12 cellular contexts compared by ENCODE assay signal in genomic region chr14:101075025-101075800, GRCh38.
DNase-seq lines count a peak whose midpoint lies in the region; ATAC-seq and TF ChIP-seq lines count a peak whose summit lies in the region.
"Had no signal": no experiment of that assay in that cellular context is flagged by ENCODE, and none has a peak within 500 bp of the region (broad histone marks: within the 10 kb centered on the region; RNA-seq: fewer than 3 reads in every experiment).

No MANE protein-coding gene starts in this region.

- H3K4me3 Mint-ChIP-seq in activated naive CD4-positive, alpha-beta T cell treated with anti-CD3 and anti-CD28 coated beads, Interleukin-2, amount 10 ng/mL, durations not matched to agents 7 days and 5 days, result no peak overlapping the region
- H3K4me3 Mint-ChIP-seq in activated B cell treated with CpG ODN at 0.5 μM for 24 hours, result no peak overlapping the region
- no peak overlapping the region for H3K4me3 Mint-ChIP-seq in stimulated activated memory B cell treated with anti-CD40 and anti-IgM and Interleukin-4, amounts not matched to agents 10 μg/mL and 1 μg/mL and 100 μg/mL, for 72 hours
- H3K4me3 Mint-ChIP-seq in activated T-cell treated with anti-CD3 and anti-CD28 coated beads, Interleukin-2, amount 50 U/mL, for 24 hours, result no peak overlapping the region
- H3K4me3 Mint-ChIP-seq: activated CD4-positive, alpha-beta T cell treated with anti-CD3 and anti-CD28 coated beads, Interleukin-2, amount 10 ng/mL, durations not matched to agents 7 days and 5 days; memory B cell had no signal

- no peaks in the 10 kb centered on the region for H3K36me3 Mint-ChIP-seq in activated naive CD4-positive, alpha-beta T cell treated with anti-CD3 and anti-CD28 coated beads, Interleukin-2, amount 10 ng/mL, durations not matched to agents 7 days and 5 days
- H3K36me3 Mint-ChIP-seq in activated B cell treated with CpG ODN at 0.5 μM for 24 hours (ENCODE audit: low read depth), result no peaks in the 10 kb centered on the region
- no peaks in the 10 kb centered on the region for H3K36me3 Mint-ChIP-seq in stimulated activated memory B cell treated with anti-CD40 and anti-IgM and Interleukin-4, amounts not matched to agents 10 μg/mL and 1 μg/mL and 100 μg/mL, for 72 hours
- H3K36me3 Mint-ChIP-seq in activated T-cell treated with anti-CD3 and anti-CD28 coated beads, Interleukin-2, amount 50 U/mL, for 24 hours (ENCODE audit: low read depth), result no peaks in the 10 kb centered on the region
- H3K36me3 Mint-ChIP-seq: memory B cell had no signal

- ATAC-seq in GM21786 (IDR thresholded peaks at IDR 0.05; ENCODE audit: unreplicated experiment) (peak; percentile 54), activated B cell treated with CpG ODN at 0.5 μM for 24 hours (ENCODE audit: low read depth) (peak; percentile 56)
- peak; percentile 66 for ATAC-seq in stimulated activated memory B cell treated with anti-CD40 and anti-IgM and Interleukin-4, amounts not matched to agents 10 μg/mL and 1 μg/mL and 100 μg/mL, for 72 hours

- peak; percentile 2 for DNase-seq in activated naive CD4-positive, alpha-beta T cell treated with anti-CD3 and anti-CD28 coated beads, Interleukin-2, amount 10 ng/mL, durations not matched to agents 7 days and 5 days
- no peak for DNase-seq in activated naive CD4-positive, alpha-beta T cell (lab: John Stamatoyannopoulos, UW)
- DNase-seq in activated B cell treated with CpG ODN at 0.5 μM for 24 hours, result peak; percentile 12
- no peak for DNase-seq in NCI-H524 treated with DMSO at 0.1 percent for 48 hours (lab: John Stamatoyannopoulos, UW)
- DNase-seq in activated T-cell treated with anti-CD3 and anti-CD28 coated beads, Interleukin-2, amount 50 U/mL, for 24 hours, result no peak
- no peak for DNase-seq in NCI-H2171 treated with DMSO at 0.1 percent for 48 hours (lab: John Stamatoyannopoulos, UW)
- DNase-seq: activated CD4-positive, alpha-beta T cell treated with anti-CD3 and anti-CD28 coated beads, Interleukin-2, amount 10 ng/mL, durations not matched to agents 7 days and 5 days; anterior cingulate cortex; NCI-H2227 treated with DMSO at 0.1 percent for 48 hours had no signal

- intact Hi-C loops in activated B cell treated with CpG ODN at 0.5 μM for 24 hours (cut with micrococcal nuclease), result no loop called here

- H3K27me3 Mint-ChIP-seq in activated naive CD4-positive, alpha-beta T cell treated with anti-CD3 and anti-CD28 coated beads, Interleukin-2, amount 10 ng/mL, durations not matched to agents 7 days and 5 days, result peaks cover 48% of the 10 kb centered on the region
- peaks cover 42% of the 10 kb centered on the region for H3K27me3 Mint-ChIP-seq in activated B cell treated with CpG ODN at 0.5 μM for 24 hours
- H3K27me3 Mint-ChIP-seq in stimulated activated memory B cell treated with anti-CD40 and anti-IgM and Interleukin-4, amounts not matched to agents 10 μg/mL and 1 μg/mL and 100 μg/mL, for 72 hours, result peaks cover 74% of the 10 kb centered on the region
- peaks cover 55% of the 10 kb centered on the region for H3K27me3 Mint-ChIP-seq in activated T-cell treated with anti-CD3 and anti-CD28 coated beads, Interleukin-2, amount 50 U/mL, for 24 hours

- no peaks in the 10 kb centered on the region for H3K4me1 Mint-ChIP-seq in activated naive CD4-positive, alpha-beta T cell treated with anti-CD3 and anti-CD28 coated beads, Interleukin-2, amount 10 ng/mL, durations not matched to agents 7 days and 5 days
- H3K4me1 Mint-ChIP-seq in activated B cell treated with CpG ODN at 0.5 μM for 24 hours, result peaks cover 8% of the 10 kb centered on the region
- H3K4me1 Mint-ChIP-seq in stimulated activated memory B cell treated with anti-CD40 and anti-IgM and Interleukin-4, amounts not matched to agents 10 μg/mL and 1 μg/mL and 100 μg/mL, for 72 hours, result no peaks in the 10 kb centered on the region
- H3K4me1 Mint-ChIP-seq in activated T-cell treated with anti-CD3 and anti-CD28 coated beads, Interleukin-2, amount 50 U/mL, for 24 hours (ENCODE audit: low read depth), result peaks cover 4% of the 10 kb centered on the region
- H3K4me1 Mint-ChIP-seq: activated CD4-positive, alpha-beta T cell treated with anti-CD3 and anti-CD28 coated beads, Interleukin-2, amount 10 ng/mL, durations not matched to agents 7 days and 5 days; memory B cell had no signal

- TF ChIP-seq CTCF in activated B cell treated with CpG ODN at 0.5 μM for 24 hours (IDR thresholded peaks at IDR 0.05), result no peak

- no peaks in the 10 kb centered on the region for H3K9me3 Mint-ChIP-seq in activated naive CD4-positive, alpha-beta T cell treated with anti-CD3 and anti-CD28 coated beads, Interleukin-2, amount 10 ng/mL, durations not matched to agents 7 days and 5 days
- H3K9me3 Mint-ChIP-seq in activated B cell treated with CpG ODN at 0.5 μM for 24 hours, result no peaks in the 10 kb centered on the region
- peaks cover 2% of the 10 kb centered on the region for H3K9me3 Mint-ChIP-seq in stimulated activated memory B cell treated with anti-CD40 and anti-IgM and Interleukin-4, amounts not matched to agents 10 μg/mL and 1 μg/mL and 100 μg/mL, for 72 hours
- no peaks in the 10 kb centered on the region for H3K9me3 Mint-ChIP-seq in activated T-cell treated with anti-CD3 and anti-CD28 coated beads, Interleukin-2, amount 50 U/mL, for 24 hours
- H3K9me3 Mint-ChIP-seq: activated CD4-positive, alpha-beta T cell treated with anti-CD3 and anti-CD28 coated beads, Interleukin-2, amount 10 ng/mL, durations not matched to agents 7 days and 5 days; memory B cell had no signal

- no peak overlapping the region for H3K27ac Mint-ChIP-seq in activated naive CD4-positive, alpha-beta T cell treated with anti-CD3 and anti-CD28 coated beads, Interleukin-2, amount 10 ng/mL, durations not matched to agents 7 days and 5 days
- no peak overlapping the region for H3K27ac Mint-ChIP-seq in activated B cell treated with CpG ODN at 0.5 μM for 24 hours
- no peak overlapping the region for H3K27ac Mint-ChIP-seq in stimulated activated memory B cell treated with anti-CD40 and anti-IgM and Interleukin-4, amounts not matched to agents 10 μg/mL and 1 μg/mL and 100 μg/mL, for 72 hours
- no peak overlapping the region for H3K27ac Mint-ChIP-seq in activated T-cell treated with anti-CD3 and anti-CD28 coated beads, Interleukin-2, amount 50 U/mL, for 24 hours
- H3K27ac Mint-ChIP-seq: activated CD4-positive, alpha-beta T cell treated with anti-CD3 and anti-CD28 coated beads, Interleukin-2, amount 10 ng/mL, durations not matched to agents 7 days and 5 days; memory B cell had no signal

- POLR2A ChIA-PET in activated B cell treated with CpG ODN at 0.5 μM for 24 hours (lab: Charles Lee), result no interaction called here

- CTCF ChIA-PET in activated naive CD4-positive, alpha-beta T cell treated with anti-CD3 and anti-CD28 coated beads, Interleukin-2, amount 10 ng/mL, durations not matched to agents 7 days and 5 days (lab: Charles Lee), result no interaction called here
- CTCF ChIA-PET in activated B cell treated with CpG ODN at 0.5 μM for 24 hours (lab: Charles Lee), result no interaction called here

Comparison
In these comparisons a context has a peak if more than half of its experiments do, and no peak if none do; other contexts are left out.
1. DNase-seq: peak in activated naive CD4-positive, alpha-beta T cell treated with anti-CD3 and anti-CD28 coated beads, Interleukin-2, amount 10 ng/mL, durations not matched to agents 7 days and 5 days (single experiment) and activated B cell treated with CpG ODN at 0.5 μM for 24 hours (single experiment); none in activated naive CD4-positive, alpha-beta T cell (0 of 4), NCI-H524 treated with DMSO at 0.1 percent for 48 hours (single experiment), activated T-cell treated with anti-CD3 and anti-CD28 coated beads, Interleukin-2, amount 50 U/mL, for 24 hours (single experiment) and NCI-H2171 treated with DMSO at 0.1 percent for 48 hours (single experiment).
2. Peak in every context shown above with its lines, with median percentiles within 50 percentile points of each other: ATAC-seq.